In genomic region chr12:40351976-40352375, GRCh38 we compare ENCODE assay signal across 1 cellular context.
TF ChIP-seq lines count a peak whose summit lies in the region.

No MANE protein-coding gene starts in this region.

TF ChIP-seq in IMR-90, 13 proteins besides CTCF, POLR2A, EP300 and RAD21 (continued from another document):
- TF ChIP-seq USF2 (IDR thresholded peaks at IDR 0.05; ENCODE audit: low read depth, low read length) (no peak), CHD1 (IDR thresholded peaks at IDR 0.05; ENCODE audit: low read depth, low read length) (no peak)
